Comparison of ENCODE assay signal across 8 cellular contexts in the genomic region with DNA sequence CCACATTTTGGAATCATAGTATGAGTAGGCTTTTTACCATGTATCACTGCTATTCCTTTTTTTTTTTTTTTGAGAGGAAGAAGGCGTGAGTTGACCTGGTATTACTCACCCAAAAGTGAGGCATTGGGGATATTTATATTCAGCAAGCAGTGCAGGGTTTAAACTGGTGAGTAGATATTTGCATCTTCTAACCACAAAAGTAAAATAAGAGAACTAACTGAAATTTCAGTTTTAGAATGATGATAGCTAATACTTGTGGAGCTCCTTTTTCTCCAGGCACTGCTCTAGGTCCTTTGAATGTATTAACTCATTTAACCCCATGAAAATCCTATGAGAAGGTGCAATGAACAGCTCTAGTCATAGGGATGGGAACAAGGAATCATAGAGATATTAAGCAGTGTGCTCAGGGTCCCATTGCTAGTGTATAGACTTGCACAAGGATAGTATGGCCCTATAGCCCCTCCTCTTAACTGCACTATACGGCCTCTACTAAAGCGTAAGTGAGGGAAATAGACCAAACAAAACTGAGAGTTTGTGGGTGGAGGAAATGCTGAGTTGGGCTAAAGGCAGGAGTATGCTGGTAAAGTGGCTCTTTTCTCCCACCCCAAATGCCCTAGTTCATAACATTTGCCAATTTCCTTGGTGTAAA.
A peak's percentile ranks its signal among the peaks of the same experiment; 100 is the strongest.
DNase-seq lines count a peak whose midpoint lies in the region; ATAC-seq and TF ChIP-seq lines count a peak whose summit lies in the region.

No MANE protein-coding gene starts in this region.

- peak overlapping the region in 1 of 2 experiments; percentile 52 for H3K18ac ChIP-seq in mesenchymal stem cell (ENCODE audit: low read depth in 1 of 2, low read length in 2 of 2)

- H3K27me3 ChIP-seq in AG04450 (ENCODE audit: control insufficient read depth, insufficient read depth, low read length) (no peaks in the 10 kb centered on the region), mesenchymal stem cell (ENCODE audit: control insufficient read depth in 1 of 2, insufficient read depth in 1 of 2, low read length in 2 of 2) (no peaks in the 10 kb centered on the region), body of pancreas (no peaks in the 10 kb centered on the region), heart right ventricle (no peaks in the 10 kb centered on the region)

- CTCF ChIA-PET in AG04450 (lab: Charles Lee) (interaction anchor here (0.6 to 1.7 kb wide), 2 partner anchors 11 to 205 kb away, joined by 4 to 10 read pairs; no protein-coding TSS in a partner anchor), HEK293T (lab: Yijun Ruan, JAX) (no interaction called here)

- no peak overlapping the region for H2BK120ac ChIP-seq in mesenchymal stem cell (ENCODE audit: low read depth, low read length)

- ATAC-seq in GM18873 (IDR thresholded peaks at IDR 0.05; ENCODE audit: low FRiP score, unreplicated experiment) = peak; percentile 61
- ATAC-seq in HG03045 (IDR thresholded peaks at IDR 0.05; ENCODE audit: unreplicated experiment) = peak; percentile 63
- ATAC-seq in body of pancreas = no peak
- no peak for ATAC-seq in heart right ventricle

- H3K4me2 ChIP-seq in mesenchymal stem cell (ENCODE audit: low read length, poor library complexity, severe bottlenecking) = no peak overlapping the region

- no peaks in the 10 kb centered on the region for H3K79me1 ChIP-seq in mesenchymal stem cell (replicated peaks; ENCODE audit: low read length, poor library complexity, severe bottlenecking)

- no peak overlapping the region for H2BK15ac ChIP-seq in mesenchymal stem cell (ENCODE audit: low read depth, poor library complexity, severe bottlenecking)

- H3K4me3 ChIP-seq in AG04450 (ENCODE audit: low read depth, low read length) (no peak overlapping the region), mesenchymal stem cell (ENCODE audit: insufficient read depth in 1 of 2, low read depth in 1 of 2, low read length in 2 of 2) (no peak overlapping the region), body of pancreas (no peak overlapping the region), heart right ventricle (no peak overlapping the region)

- H2AK5ac ChIP-seq in mesenchymal stem cell (ENCODE audit: low read length, severe bottlenecking) = no peak overlapping the region

- TF ChIP-seq CTCF in AG04450 (IDR thresholded peaks at IDR 0.05; ENCODE audit: low read depth, low read length) (no peak), body of pancreas (IDR thresholded peaks at IDR 0.05) (no peak), heart right ventricle (IDR thresholded peaks at IDR 0.05) (no peak)

- H2BK5ac ChIP-seq in mesenchymal stem cell (ENCODE audit: low read depth, low read length, poor library complexity, severe bottlenecking) = no peak overlapping the region

- no peak overlapping the region for H3K9ac ChIP-seq in mesenchymal stem cell (ENCODE audit: low read length)

- H3K36me3 ChIP-seq in mesenchymal stem cell (ENCODE audit: control insufficient read depth in 1 of 2, insufficient read depth in 2 of 2, low read depth in 1 of 2, low read length in 2 of 2) = no peaks in the 10 kb centered on the region
- no peaks in the 10 kb centered on the region for H3K36me3 ChIP-seq in body of pancreas (replicated peaks in 1 of 2; ENCODE audit: insufficient read depth in 1 of 2, low read depth in 2 of 2)
- H3K36me3 ChIP-seq in heart right ventricle = no peaks in the 10 kb centered on the region

- peak; percentile 58 for DNase-seq in AG04450 (ENCODE audit: low read depth, low spot score)
- peak; percentile 59 for DNase-seq in RPMI8226
- peak; percentile 52 for DNase-seq in mesenchymal stem cell
- DNase-seq in body of pancreas = no peak
- DNase-seq in heart right ventricle = no peak
- no peak for DNase-seq in HEK293T (ENCODE audit: extremely low spot score)

- no peak overlapping the region for H4K91ac ChIP-seq in mesenchymal stem cell (ENCODE audit: low read length)

- no peak overlapping the region for H3K23ac ChIP-seq in mesenchymal stem cell (ENCODE audit: low read length in 2 of 2)

- WGBS in mesenchymal stem cell = 83% methylated on average over 1 of the region's 3 CpGs
- 83 to 89% methylated on average over 3 of the region's 3 CpGs for WGBS in body of pancreas, 2 donors
- 85 to 95% methylated on average over 3 of the region's 3 CpGs for WGBS in heart right ventricle, 2 donors

- H3K9me3 ChIP-seq in AG04450 (ENCODE audit: control insufficient read depth, insufficient read depth, low read length) = no peaks in the 10 kb centered on the region
- H3K9me3 ChIP-seq in mesenchymal stem cell (ENCODE audit: control insufficient read depth, low read length) = no peaks in the 10 kb centered on the region
- no peaks in the 10 kb centered on the region for H3K9me3 ChIP-seq in body of pancreas
- no peaks in the 10 kb centered on the region for H3K9me3 ChIP-seq in heart right ventricle

- no peak for TF ChIP-seq POLR2A in body of pancreas (IDR thresholded peaks at IDR 0.05)

- H3K14ac ChIP-seq in mesenchymal stem cell (ENCODE audit: low read length in 2 of 2) = no peak overlapping the region

- H2BK12ac ChIP-seq in mesenchymal stem cell (ENCODE audit: low read length in 2 of 2) = peak overlapping the region in 1 of 2 experiments; percentile 46

- H4K8ac ChIP-seq in mesenchymal stem cell (ENCODE audit: low read length) = peak overlapping the region; percentile 22

- H2AFZ ChIP-seq in mesenchymal stem cell (ENCODE audit: low read depth, low read length) = no peak overlapping the region

- H3K4ac ChIP-seq in mesenchymal stem cell (ENCODE audit: low read depth in 1 of 2, low read length in 2 of 2) = no peak overlapping the region

- POLR2A ChIA-PET in AG04450 (lab: Yijun Ruan, JAX) (interaction anchor here (0.6 kb wide), 1 partner anchor 109 kb away, joined by 11 read pairs; no protein-coding TSS in a partner anchor), HEK293T (lab: Yijun Ruan, JAX) (no interaction called here)

- peaks cover 9% of the 10 kb centered on the region for H3K4me1 ChIP-seq in mesenchymal stem cell (ENCODE audit: control insufficient read depth, insufficient read depth, low read depth, low read length)
- H3K4me1 ChIP-seq in body of pancreas = peaks cover 6% of the 10 kb centered on the region
- peaks cover 0 to 63% (median 0%) of the 10 kb centered on the region in 9 donors for H3K4me1 ChIP-seq in heart right ventricle

- intact Hi-C loops in body of pancreas (cut with DNase I) = no loop called here
- intact Hi-C loops in heart right ventricle (cut with DNase I) = no loop called here

- H3K27ac ChIP-seq in AG04450 (ENCODE audit: low read depth, low read length) (no peak overlapping the region), mesenchymal stem cell (ENCODE audit: low read length, poor library complexity, severe bottlenecking) (no peak overlapping the region), body of pancreas (no peak overlapping the region), heart right ventricle (peak overlapping the region in 1 of 10 donors; percentile 31)

TF ChIP-seq in HEK293T, 16 proteins besides CTCF, POLR2A, EP300 and RAD21:
- no peak for TF ChIP-seq HDGF (IDR thresholded peaks at IDR 0.05; ENCODE audit: borderline replicate concordance)
- no peak for TF ChIP-seq LEF1 (IDR thresholded peaks at IDR 0.05; ENCODE audit: borderline replicate concordance)
- TF ChIP-seq CTBP1 (IDR thresholded peaks at IDR 0.05; ENCODE audit: borderline replicate concordance) = no peak
- no peak for TF ChIP-seq ELF4 (IDR thresholded peaks at IDR 0.05)
- no peak for TF ChIP-seq FOXM1 (IDR thresholded peaks at IDR 0.05; ENCODE audit: borderline replicate concordance)
- TF ChIP-seq NFRKB (IDR thresholded peaks at IDR 0.05) = no peak
- TF ChIP-seq FOXK2 (IDR thresholded peaks at IDR 0.05) = no peak
- TF ChIP-seq SP1 (IDR thresholded peaks at IDR 0.05) = no peak
- TF ChIP-seq L3MBTL2 (conservative IDR thresholded peaks at IDR 0.05) = no peak
- TF ChIP-seq BHLHE40 (IDR thresholded peaks at IDR 0.05; ENCODE audit: borderline replicate concordance) = no peak
- TF ChIP-seq TARDBP (IDR thresholded peaks at IDR 0.05) = no peak
- TF ChIP-seq FOXA1 (IDR thresholded peaks at IDR 0.05) = no peak
TF ChIP-seq in HEK293T: peak in this region for 0.

Comparison
In these comparisons a context has a peak if more than half of its experiments do, and no peak if none do; other contexts are left out.
1. DNase-seq: peak in AG04450 (single experiment), RPMI8226 (single experiment) and mesenchymal stem cell (single experiment); none in body of pancreas (0 of 4), heart right ventricle (0 of 2) and HEK293T (single experiment).
2. ATAC-seq: peak in GM18873 (single experiment) and HG03045 (single experiment); none in body of pancreas (single experiment) and heart right ventricle (0 of 8).